ENCODE assay signal across 26 cellular contexts in the genomic region with DNA sequence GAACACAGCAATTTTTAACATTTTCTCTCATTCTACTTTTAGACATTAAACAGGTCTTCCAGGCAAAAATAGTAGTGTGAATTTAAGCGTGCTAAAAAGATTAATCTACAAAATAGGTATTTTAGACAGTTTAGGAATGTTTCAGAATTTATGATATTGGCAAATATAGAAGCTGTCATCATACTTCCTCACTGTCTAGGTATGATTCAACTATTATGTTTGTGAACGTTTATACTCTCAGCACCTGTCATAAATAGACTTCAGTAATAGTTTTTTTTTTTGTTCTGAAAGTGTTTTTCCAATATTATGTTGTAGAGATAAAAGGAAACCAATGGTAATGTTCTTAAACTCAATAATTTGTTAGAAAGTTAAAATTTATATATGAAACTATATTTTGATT.
"Had no signal": no experiment of that assay in that cellular context is flagged by ENCODE, and none has a peak within 500 bp of the region (broad histone marks: within the 10 kb centered on the region; RNA-seq: fewer than 3 reads in every experiment).

No MANE protein-coding gene starts in this region.

- H3K4me3 ChIP-seq: lower lobe of right lung, pancreas, prostate gland, testis, transverse colon had no signal

- H3K4me3 Mint-ChIP-seq: activated naive CD8-positive, alpha-beta T cell; immature natural killer cell; naive thymus-derived CD8-positive, alpha-beta T cell; neural crest cell had no signal

- H3K27me3 Mint-ChIP-seq: activated naive CD8-positive, alpha-beta T cell; naive thymus-derived CD8-positive, alpha-beta T cell had no signal

- H3K36me3 ChIP-seq: lower lobe of right lung, pancreas, prostate gland, transverse colon had no signal

- H3K9me3 ChIP-seq: lower lobe of right lung, pancreas, prostate gland, testis, transverse colon had no signal

- H3K36me3 Mint-ChIP-seq: activated naive CD8-positive, alpha-beta T cell; immature natural killer cell; naive thymus-derived CD8-positive, alpha-beta T cell had no signal

- H3K4me1 ChIP-seq: lower lobe of right lung, prostate gland had no signal

- H3K4me1 Mint-ChIP-seq: naive thymus-derived CD8-positive, alpha-beta T cell had no signal

- H3K27ac ChIP-seq: lower lobe of right lung, pancreas, prostate gland, testis, transverse colon, VCaP had no signal

- H3K27me3 ChIP-seq: pancreas, testis, transverse colon had no signal

- H3K27ac Mint-ChIP-seq: activated naive CD8-positive, alpha-beta T cell; immature natural killer cell; naive thymus-derived CD8-positive, alpha-beta T cell had no signal

- DNase-seq: activated CD4-positive, alpha-beta T cell treated with anti-CD3 and anti-CD28 coated beads for 48 hours; activated CD4-positive, alpha-beta T cell treated with anti-CD3 and anti-CD28 coated beads, Interleukin-2, amount 50 U/mL, for 48 hours; activated CD8-positive, alpha-beta memory T cell treated with anti-CD3 and anti-CD28 coated beads for 24 hours; activated effector memory CD4-positive, alpha-beta T cell treated with Interleukin-2 at 50 U/mL for 16 hours; activated naive CD4-positive, alpha-beta T cell treated with Interleukin-2 at 50 U/mL for 16 hours; anterior cingulate cortex; effector CD8-positive, alpha-beta T cell; hippocampal formation; immature natural killer cell; kidney; lower lobe of right lung; mesenchymal stem cell; naive thymus-derived CD8-positive, alpha-beta T cell; nucleus accumbens; stimulated activated CD4-positive, alpha-beta T cell treated with anti-CD3 and anti-CD28 coated beads, Interleukin-15, amount 100 ng/mL, for 24 hours; stimulated activated CD4-positive, alpha-beta T cell treated with anti-CD3 and anti-CD28 coated beads, Interleukin-2, amount 100 ng/mL, for 24 hours; stimulated activated naive CD4-positive, alpha-beta T cell; T-helper 9 cell; testis had no signal

- ATAC-seq: activated CD4-positive, CD25-positive, alpha-beta regulatory T cell treated with anti-CD3 and anti-CD28 coated beads, Interleukin-2, amount 50 U/mL, for 24 hours; lower lobe of right lung; naive thymus-derived CD8-positive, alpha-beta T cell had no signal
